29 cellular contexts compared by ENCODE assay signal in the genomic region with DNA sequence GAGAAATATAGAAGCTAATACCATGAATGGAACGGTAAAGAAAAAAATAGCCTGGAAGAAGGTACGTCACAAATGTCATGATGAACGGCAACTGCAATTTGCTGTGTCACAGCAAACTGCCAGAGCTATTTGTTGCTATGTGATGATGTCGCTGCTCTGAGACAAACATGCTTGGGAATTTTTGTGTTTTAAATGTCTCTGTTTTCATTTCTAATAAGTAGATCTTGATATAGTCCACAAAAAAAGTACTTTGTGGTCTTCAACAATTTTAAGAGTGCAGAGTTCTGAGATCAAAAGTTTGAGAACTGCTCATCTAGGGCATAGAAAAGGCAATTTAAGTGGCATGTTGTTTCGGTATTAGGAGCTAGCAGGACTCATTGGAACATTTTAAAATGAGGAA.
"Had no signal": no experiment of that assay in that cellular context is flagged by ENCODE, and none has a peak within 500 bp of the region (broad histone marks: within the 10 kb centered on the region; RNA-seq: fewer than 3 reads in every experiment).

No MANE protein-coding gene starts in this region.

- DNase-seq: activated CD4-positive, alpha-beta T cell treated with anti-CD3 and anti-CD28 coated beads for 36 hours; activated CD4-positive, alpha-beta T cell treated with anti-CD3 and anti-CD28 coated beads, Interleukin-2, amount 50 U/mL, for 1 hour; activated CD4-positive, CD25-positive, alpha-beta regulatory T cell; activated CD8-positive, alpha-beta memory T cell treated with anti-CD3 and anti-CD28 coated beads, Interleukin-2, amount 50 U/mL, for 4 hours; activated CD8-positive, alpha-beta T cell treated with anti-CD3 and anti-CD28 coated beads for 36 hours; activated naive CD4-positive, alpha-beta T cell treated with anti-CD3 and anti-CD28 coated beads, Interleukin-2, amount 50 U/mL, for 16 hours; activated naive CD8-positive, alpha-beta T cell treated with anti-CD3 and anti-CD28 coated beads, Interleukin-2, amount 10 ng/mL, durations not matched to agents 7 days and 5 days; activated T-cell treated with anti-CD3 and anti-CD28 coated beads, Interleukin-2, amount 50 U/mL, for 1 hour; adrenal gland; anterior cingulate cortex; caudate nucleus; NCI-H1092; NCI-H1417 treated with DMSO at 0.1 percent for 48 hours; NCI-H1694; NCI-H2029 treated with DMSO at 0.1 percent for 48 hours; NCI-H345; NCI-H510A treated with DMSO at 0.1 percent for 48 hours; NCI-H69; NK-92 treated with Interleukin-12 subunit alpha and Interleukin-12 subunit beta, amount 100 ng/mL, for 24 hours; Peyer's patch; Right ventricle myocardium superior; T-cell; T-helper 2 cell; T1000 had no signal

- H3K4me2 ChIP-seq: KMS-11 had no signal

- H3K4me1 ChIP-seq: breast epithelium had no signal

- H3K9ac ChIP-seq: KMS-11 had no signal

- H3K4me3 ChIP-seq: adrenal gland, breast epithelium, Peyer's patch, SJSA1 had no signal

- H3K9me3 ChIP-seq: adrenal gland, breast epithelium, Peyer's patch, SJSA1 had no signal

- H3K27ac ChIP-seq: adrenal gland, breast epithelium, KMS-11, Peyer's patch, RWPE1, SJSA1, VCaP had no signal

- H3K27me3 ChIP-seq: adrenal gland, breast epithelium, Peyer's patch, SJSA1 had no signal

- H3K36me3 ChIP-seq: adrenal gland, breast epithelium, Peyer's patch had no signal
